16 cellular contexts compared by ENCODE assay signal in genomic region chr3:143249014-143249413, GRCh38.
DNase-seq lines count a peak whose midpoint lies in the region; ATAC-seq, FAIRE-seq and TF ChIP-seq lines count a peak whose summit lies in the region.
"Had no signal": no experiment of that assay in that cellular context is flagged by ENCODE, and none has a peak within 500 bp of the region (broad histone marks: within the 10 kb centered on the region; RNA-seq: fewer than 3 reads in every experiment).

No MANE protein-coding gene starts in this region.

- H3K9me3 Mint-ChIP-seq in neural progenitor cell (peaks cover 10% of the 10 kb centered on the region), chondrocyte (ENCODE audit: low read depth) (no peaks in the 10 kb centered on the region)

- ATAC-seq in HG02938 (IDR thresholded peaks at IDR 0.05; ENCODE audit: unreplicated experiment): no peak
- ATAC-seq: A549; CD8-positive, alpha-beta T cell had no signal

- H4K20me1 ChIP-seq in keratinocyte (ENCODE audit: control insufficient read depth, extremely low read depth, insufficient read depth, low read length) (no peaks in the 10 kb centered on the region), neural progenitor cell (ENCODE audit: low read depth) (no peaks in the 10 kb centered on the region)

- TF ChIP-seq CTCF in WERI-Rb-1 (IDR thresholded peaks at IDR 0.05; ENCODE audit: low read depth, low read length) (no peak), bronchial epithelial cell (IDR thresholded peaks at IDR 0.05; ENCODE audit: insufficient read depth, low read length, severe bottlenecking) (no peak), keratinocyte (optimal IDR thresholded peaks at IDR 0.05 in 1 of 3, IDR thresholded peaks at IDR 0.05 in 1 of 3, conservative IDR thresholded peaks at IDR 0.05 in 1 of 3; ENCODE audit: extremely low read depth in 1 of 3, insufficient read depth in 2 of 3, low read length in 3 of 3) (no peak), neural progenitor cell (IDR thresholded peaks at IDR 0.05) (no peak), chondrocyte (IDR thresholded peaks at IDR 0.05) (no peak)

- H3K36me3 Mint-ChIP-seq in neural progenitor cell (no peaks in the 10 kb centered on the region), chondrocyte (ENCODE audit: low read depth) (no peaks in the 10 kb centered on the region)
- H3K36me3 Mint-ChIP-seq: CD8-positive, alpha-beta T cell had no signal

- H3K27ac ChIP-seq in WERI-Rb-1 (no peak overlapping the region), keratinocyte (ENCODE audit: control insufficient read depth, insufficient read depth, low read length) (no peak overlapping the region), neural progenitor cell (no peak overlapping the region)
- H3K27ac ChIP-seq: A549, C4-2B had no signal

- H3K4me2 ChIP-seq in keratinocyte (ENCODE audit: control insufficient read depth, extremely low read depth, insufficient read depth, low read depth, low read length) (no peak overlapping the region), neural progenitor cell (no peak overlapping the region)
- H3K4me2 ChIP-seq: A549 had no signal

- H3K36me3 ChIP-seq in WERI-Rb-1: no peaks in the 10 kb centered on the region
- no peaks in the 10 kb centered on the region for H3K36me3 ChIP-seq in bronchial epithelial cell (ENCODE audit: control insufficient read depth, insufficient read depth, low read length)
- H3K36me3 ChIP-seq in keratinocyte (ENCODE audit: control insufficient read depth in 2 of 2, extremely low read depth in 1 of 2, insufficient read depth in 2 of 2, low read length in 2 of 2): no peaks in the 10 kb centered on the region
- no peaks in the 10 kb centered on the region for H3K36me3 ChIP-seq in neural progenitor cell
- H3K36me3 ChIP-seq: BE2C, HAP-1 had no signal

- H3K79me2 ChIP-seq in keratinocyte (ENCODE audit: control insufficient read depth, insufficient read depth, low read length): no peaks in the 10 kb centered on the region
- H3K79me2 ChIP-seq in neural progenitor cell (ENCODE audit: low read depth): no peaks in the 10 kb centered on the region

- peaks cover 8% of the 10 kb centered on the region for H3K4me1 ChIP-seq in keratinocyte (ENCODE audit: control insufficient read depth, extremely low read depth, insufficient read depth, low read length)
- H3K4me1 ChIP-seq in neural progenitor cell: no peaks in the 10 kb centered on the region
- H3K4me1 ChIP-seq: A549, BE2C, HAP-1 had no signal

- H3K9me3 ChIP-seq in WERI-Rb-1 (ENCODE audit: severe bottlenecking): no peaks in the 10 kb centered on the region
- no peaks in the 10 kb centered on the region for H3K9me3 ChIP-seq in keratinocyte (ENCODE audit: control insufficient read depth, low read depth, low read length)
- H3K9me3 ChIP-seq in neural progenitor cell (ENCODE audit: low read depth): no peaks in the 10 kb centered on the region
- H3K9me3 ChIP-seq: A549, BE2C, HAP-1 had no signal

- FAIRE-seq in bronchial epithelial cell (lab: Jason Lieb, UNC) (no peak), keratinocyte (lab: Jason Lieb, UNC) (peak; percentile 64)
- FAIRE-seq: A549, GM19239 had no signal

- H3K4me1 Mint-ChIP-seq in neural progenitor cell (peaks cover 12% of the 10 kb centered on the region), chondrocyte (ENCODE audit: low read depth) (no peaks in the 10 kb centered on the region)

- no peaks in the 10 kb centered on the region for H3K27me3 ChIP-seq in WERI-Rb-1 (ENCODE audit: insufficient read depth, low read depth, severe bottlenecking)
- peaks cover 2% of the 10 kb centered on the region for H3K27me3 ChIP-seq in bronchial epithelial cell (ENCODE audit: control insufficient read depth, insufficient read depth, low read length)
- H3K27me3 ChIP-seq in keratinocyte (ENCODE audit: control insufficient read depth, extremely low read depth, insufficient read depth, low read length): no peaks in the 10 kb centered on the region
- H3K27me3 ChIP-seq in neural progenitor cell: no peaks in the 10 kb centered on the region
- H3K27me3 ChIP-seq: BE2C had no signal

- H3K27ac Mint-ChIP-seq in neural progenitor cell (peak overlapping the region; percentile 12), chondrocyte (ENCODE audit: unreplicated experiment) (no peak overlapping the region)
- H3K27ac Mint-ChIP-seq: CD8-positive, alpha-beta T cell had no signal

- no peaks in the 10 kb centered on the region for H3K9me1 ChIP-seq in keratinocyte (ENCODE audit: control insufficient read depth, extremely low read depth, insufficient read depth, low read length)

- H3K4me3 ChIP-seq in WERI-Rb-1 (ENCODE audit: low read depth, low read length): no peak overlapping the region
- H3K4me3 ChIP-seq in bronchial epithelial cell (ENCODE audit: low read depth, low read length): no peak overlapping the region
- H3K4me3 ChIP-seq in keratinocyte (ENCODE audit: control insufficient read depth in 2 of 3, extremely low read depth in 1 of 3, insufficient read depth in 2 of 3, low read depth in 1 of 3, low read length in 3 of 3): no peak overlapping the region
- H3K4me3 ChIP-seq in neural progenitor cell: no peak overlapping the region
- H3K4me3 ChIP-seq: A549, HAP-1 had no signal

- no peak overlapping the region for H3K4me3 Mint-ChIP-seq in neural progenitor cell
- H3K4me3 Mint-ChIP-seq in chondrocyte (ENCODE audit: unreplicated experiment): no peak overlapping the region
- H3K4me3 Mint-ChIP-seq: CD8-positive, alpha-beta T cell had no signal

- H3K9ac ChIP-seq in keratinocyte (ENCODE audit: control insufficient read depth, extremely low read depth, insufficient read depth, low read length) (no peak overlapping the region), neural progenitor cell (no peak overlapping the region)

- no peaks in the 10 kb centered on the region for H3F3A ChIP-seq in neural progenitor cell (ENCODE audit: low read depth)

- H3K27me3 Mint-ChIP-seq in neural progenitor cell (ENCODE audit: insufficient read depth, low read depth) (peaks cover 23% of the 10 kb centered on the region), chondrocyte (ENCODE audit: low read depth) (no peaks in the 10 kb centered on the region)

- DNase-seq in WERI-Rb-1: peak; percentile 11
- peak; percentile 74 for DNase-seq in bronchial epithelial cell (ENCODE audit: low read depth)
- DNase-seq in keratinocyte (ENCODE audit: low read depth, low spot score): no peak
- DNase-seq in neural progenitor cell (ENCODE audit: low spot score): no peak
- DNase-seq in chondrocyte (ENCODE audit: low spot score): no peak
- DNase-seq in activated CD8-positive, alpha-beta memory T cell treated with anti-CD3 and anti-CD28 coated beads, Interleukin-2, amount 50 U/mL, for 48 hours: no peak
- DNase-seq: BE2C; CD8-positive, alpha-beta T cell; COR-L47; GF-D8; GOT3 had no signal

- dilution Hi-C loops in keratinocyte (cut with MboI; ENCODE audit: extremely low pct_ligation_motif_present, low sequenced_read_pairs): no loop called here

- H2AFZ ChIP-seq in keratinocyte (ENCODE audit: control insufficient read depth, low read length) (peak overlapping the region; percentile 64), neural progenitor cell (replicated peaks) (no peak overlapping the region)

Comparison
In these comparisons a context has a peak if more than half of its experiments do, and no peak if none do; other contexts are left out.
1. DNase-seq: peak in WERI-Rb-1 (single experiment) and bronchial epithelial cell (single experiment); none in keratinocyte (single experiment), neural progenitor cell (single experiment), chondrocyte (single experiment) and activated CD8-positive, alpha-beta memory T cell treated with anti-CD3 and anti-CD28 coated beads, Interleukin-2, amount 50 U/mL, for 48 hours (single experiment).